ENCODE assay signal across 27 cellular contexts in genomic region chr12:18160901-18161300, GRCh38.
"Had no signal": no experiment of that assay in that cellular context is flagged by ENCODE, and none has a peak within 500 bp of the region (broad histone marks: within the 10 kb centered on the region; RNA-seq: fewer than 3 reads in every experiment).

No MANE protein-coding gene starts in this region.

- H3K36me3 ChIP-seq: left ventricle myocardium inferior, neural progenitor cell, neutrophil, ovary, stomach, thyroid gland, transverse colon, upper lobe of left lung, vagina had no signal

- H3K4me3 Mint-ChIP-seq: immature natural killer cell; naive thymus-derived CD8-positive, alpha-beta T cell; nephron progenitor cell; neural progenitor cell; stimulated activated naive B cell treated with anti-CD40 and anti-IgM and Interleukin-4, amounts not matched to agents 10 μg/mL and 1 μg/mL and 100 μg/mL, for 72 hours had no signal

- H3K4me3 ChIP-seq: left ventricle myocardium inferior, lung, neural progenitor cell, ovary, skin epidermis, stomach, testis, thyroid gland, transverse colon, upper lobe of left lung, vagina had no signal

- H3K27me3 Mint-ChIP-seq: naive thymus-derived CD8-positive, alpha-beta T cell; progenitor cell of endocrine pancreas had no signal

- H3K9ac ChIP-seq: neural progenitor cell had no signal

- DNase-seq: hypothalamus; immature natural killer cell; left ventricle myocardium inferior; mesenchymal stem cell; naive thymus-derived CD8-positive, alpha-beta T cell; nephron progenitor cell; occipital lobe; ovary; right cardiac atrium; stimulated activated CD4-positive, alpha-beta T cell treated with anti-CD3 and anti-CD28 coated beads, Interleukin-12 subunit alpha, Interleukin-12 subunit beta, amount 100 ng/mL, for 4 hours; stimulated activated CD4-positive, alpha-beta T cell treated with anti-CD3 and anti-CD28 coated beads, Interleukin-15, amount 100 ng/mL, for 24 hours; stimulated activated CD4-positive, alpha-beta T cell treated with anti-CD3 and anti-CD28 coated beads, Interleukin-2, amount 100 ng/mL, for 24 hours; stimulated activated CD4-positive, alpha-beta T cell treated with anti-CD3 and anti-CD28 coated beads, Interleukin-4, amount 100 ng/mL, for 1 hour; stimulated activated naive B cell treated with anti-CD40 and anti-IgM and Interleukin-4, amounts not matched to agents 10 μg/mL and 1 μg/mL and 100 μg/mL, for 72 hours; stimulated activated naive CD8-positive, alpha-beta T cell treated with anti-CD3 and anti-CD28 coated beads, Interleukin-15, Interleukin-2, amounts not matched to agents 100 U/mL and 50 U/mL, for 24 hours; stomach; testis; thyroid gland; transverse colon; upper lobe of left lung had no signal

- ATAC-seq: naive thymus-derived CD8-positive, alpha-beta T cell; right cardiac atrium; sciatic nerve; stimulated activated naive B cell treated with anti-CD40 and anti-IgM and Interleukin-4, amounts not matched to agents 10 μg/mL and 1 μg/mL and 100 μg/mL, for 72 hours; stimulated activated naive CD8-positive, alpha-beta T cell treated with anti-CD3 and anti-CD28 coated beads, Interleukin-15, Interleukin-2, amounts not matched to agents 100 U/mL and 50 U/mL, for 24 hours had no signal

- H3K27ac ChIP-seq: left ventricle myocardium inferior, neural progenitor cell, neutrophil, ovary, skin epidermis, stomach, testis, thyroid gland, transverse colon, upper lobe of left lung, vagina had no signal

- H2AFZ ChIP-seq: neural progenitor cell had no signal

- H3K27me3 ChIP-seq: neural progenitor cell, neutrophil, ovary, stomach, testis, thyroid gland, transverse colon, upper lobe of left lung, vagina had no signal

- H3K4me2 ChIP-seq: neural progenitor cell had no signal

- H3K36me3 Mint-ChIP-seq: immature natural killer cell; naive thymus-derived CD8-positive, alpha-beta T cell; stimulated activated naive B cell treated with anti-CD40 and anti-IgM and Interleukin-4, amounts not matched to agents 10 μg/mL and 1 μg/mL and 100 μg/mL, for 72 hours had no signal

- H3K27ac Mint-ChIP-seq: immature natural killer cell; naive thymus-derived CD8-positive, alpha-beta T cell; nephron progenitor cell; neural progenitor cell; progenitor cell of endocrine pancreas; stimulated activated naive B cell treated with anti-CD40 and anti-IgM and Interleukin-4, amounts not matched to agents 10 μg/mL and 1 μg/mL and 100 μg/mL, for 72 hours had no signal

- H3K9me3 ChIP-seq: ovary, testis, thyroid gland, vagina had no signal

- H3K4me1 ChIP-seq: neural progenitor cell, testis had no signal
